In genomic region chr14:56797003-56797568, GRCh38 we compare ENCODE assay signal across 18 cellular contexts. TPM values are rescaled to one million over a fixed set of nuclear protein-coding genes. Genes with fewer than 3 reads are reported as not detected.
A peak's percentile ranks its signal among the peaks of the same experiment; 100 is the strongest.
DNase-seq lines count a peak whose midpoint lies in the region; ATAC-seq and TF ChIP-seq lines count a peak whose summit lies in the region.
"Had no signal": no experiment of that assay in that cellular context is flagged by ENCODE, and none has a peak within 500 bp of the region (broad histone marks: within the 10 kb centered on the region; RNA-seq: fewer than 3 reads in every experiment).

No MANE protein-coding gene starts in this region.

- no peak for ATAC-seq in naive thymus-derived CD4-positive, alpha-beta T cell
- ATAC-seq in thoracic aorta (ENCODE audit: insufficient number of reproducible peaks, low FRiP score, low read depth): no peak
- ATAC-seq: activated CD4-positive, alpha-beta T cell treated with anti-CD3 and anti-CD28 coated beads for 36 hours had no signal

- POLR2A ChIA-PET in MCF 10A (lab: Yijun Ruan, JAX): interaction anchor here (0.6 kb wide), 1 partner anchor 69 kb away, joined by 3 read pairs; no protein-coding TSS in a partner anchor
- POLR2A ChIA-PET in naive thymus-derived CD4-positive, alpha-beta T cell (lab: Charles Lee): no interaction called here

- DNase-seq in breast epithelium (ENCODE audit: low spot score in 2 of 2) (no peak), MCF 10A (ENCODE audit: unreplicated experiment) (no peak), ascending aorta (ENCODE audit: low spot score in 2 of 2) (no peak), thoracic aorta (ENCODE audit: low spot score) (no peak), NCI-H146 treated with DMSO at 0.1 percent for 48 hours (lab: John Stamatoyannopoulos, UW; ENCODE audit: unreplicated experiment) (no peak), HFFc6 (no peak)
- DNase-seq in naive thymus-derived CD4-positive, alpha-beta T cell: no peak
- no peak for DNase-seq in activated CD4-positive, CD25-positive, alpha-beta regulatory T cell treated with anti-CD3 and anti-CD28 coated beads, Interleukin-2, amount 50 U/mL, for 72 hours
- DNase-seq: activated CD4-positive, alpha-beta T cell treated with anti-CD3 and anti-CD28 coated beads for 36 hours; erythroblast; HCEC 1CT; head of caudate nucleus; left cardiac atrium; NCI-H1092 treated with DMSO at 0.1 percent for 48 hours; NCI-H2171 treated with DMSO at 0.1 percent for 48 hours; NK-92 treated with Interleukin-12 subunit alpha and Interleukin-12 subunit beta, amount 100 ng/mL, for 24 hours; Right ventricle myocardium superior had no signal

- H3K36me3 ChIP-seq in breast epithelium (no peaks in the 10 kb centered on the region), ascending aorta (no peaks in the 10 kb centered on the region), thoracic aorta (no peaks in the 10 kb centered on the region)
- no peaks in the 10 kb centered on the region for H3K36me3 ChIP-seq in naive thymus-derived CD4-positive, alpha-beta T cell (ENCODE audit: control insufficient read depth in 2 of 3, insufficient read depth in 3 of 3, low read length in 3 of 3)

- no peak for TF ChIP-seq CTCF in breast epithelium (IDR thresholded peaks at IDR 0.05)
- TF ChIP-seq CTCF in MCF 10A (IDR thresholded peaks at IDR 0.05; ENCODE audit: unreplicated experiment): no peak
- TF ChIP-seq CTCF in ascending aorta (IDR thresholded peaks at IDR 0.05): no peak
- TF ChIP-seq CTCF in thoracic aorta (IDR thresholded peaks at IDR 0.05): no peak
- no peak for TF ChIP-seq CTCF in HFFc6 (IDR thresholded peaks at IDR 0.05)

- H3K4me1 ChIP-seq in breast epithelium (no peaks in the 10 kb centered on the region), ascending aorta (peaks cover 0 to 4% of the 10 kb centered on the region in 2 donors), thoracic aorta (ENCODE audit: control insufficient read depth in 1 of 2, low read depth in 2 of 2) (peaks cover 0 to 27% of the 10 kb centered on the region in 2 donors)
- no peaks in the 10 kb centered on the region for H3K4me1 ChIP-seq in naive thymus-derived CD4-positive, alpha-beta T cell (ENCODE audit: control insufficient read depth in 2 of 2, insufficient read depth in 2 of 2, low read length in 2 of 2)

- H3K27me3 Mint-ChIP-seq in MCF 10A (ENCODE audit: insufficient read depth, unreplicated experiment) (peaks cover 42% of the 10 kb centered on the region), HFFc6 (ENCODE audit: insufficient read depth) (peaks cover 17% of the 10 kb centered on the region)
- H3K27me3 Mint-ChIP-seq in naive thymus-derived CD4-positive, alpha-beta T cell: peaks cover 72 to 83% (median 75%) of the 10 kb centered on the region in 5 donors

- no TSS peak for BruUV-seq in MCF 10A (replicated peaks; lab: Mats Ljungman, UMichigan)

- H3K27ac ChIP-seq in breast epithelium: no peak overlapping the region
- H3K27ac ChIP-seq in ascending aorta: no peak overlapping the region
- no peak overlapping the region for H3K27ac ChIP-seq in naive thymus-derived CD4-positive, alpha-beta T cell (ENCODE audit: low read depth, low read length)
- H3K27ac ChIP-seq in thoracic aorta: no peak overlapping the region

- H3K9me3 Mint-ChIP-seq in MCF 10A (ENCODE audit: unreplicated experiment) (no peaks in the 10 kb centered on the region), HFFc6 (peaks cover 8% of the 10 kb centered on the region)
- H3K9me3 Mint-ChIP-seq in naive thymus-derived CD4-positive, alpha-beta T cell: peaks cover 0 to 17% (median 1%) of the 10 kb centered on the region in 11 donors
- H3K9me3 Mint-ChIP-seq: T-helper 1 cell treated with Interleukin-12 subunit alpha and Interleukin-12 subunit beta and Interleukin-4 antibody, amounts not matched to agents 30 μg/mL and 1 μg/mL, for 36 hours had no signal

- CTCF ChIA-PET in MCF 10A (lab: Yijun Ruan, JAX): no interaction called here
- CTCF ChIA-PET in naive thymus-derived CD4-positive, alpha-beta T cell (lab: Charles Lee): no interaction called here

- no peak overlapping the region for H3K27ac Mint-ChIP-seq in MCF 10A (ENCODE audit: low read depth, unreplicated experiment)
- no peak overlapping the region for H3K27ac Mint-ChIP-seq in naive thymus-derived CD4-positive, alpha-beta T cell
- no peak overlapping the region for H3K27ac Mint-ChIP-seq in HFFc6
- H3K27ac Mint-ChIP-seq: activated CD4-positive, alpha-beta T cell treated with anti-CD3 and anti-CD28 coated beads for 36 hours; T-helper 1 cell treated with Interleukin-12 subunit alpha and Interleukin-12 subunit beta and Interleukin-4 antibody, amounts not matched to agents 30 μg/mL and 1 μg/mL, for 36 hours had no signal

- H3K9me3 ChIP-seq in breast epithelium (no peaks in the 10 kb centered on the region), ascending aorta (no peaks in the 10 kb centered on the region), thoracic aorta (no peaks in the 10 kb centered on the region)
- no peaks in the 10 kb centered on the region for H3K9me3 ChIP-seq in naive thymus-derived CD4-positive, alpha-beta T cell (ENCODE audit: control insufficient read depth in 2 of 3, low read length in 3 of 3)

- no peaks in the 10 kb centered on the region for H3K4me1 Mint-ChIP-seq in MCF 10A (ENCODE audit: insufficient read depth, unreplicated experiment)
- peaks cover 5 to 27% (median 11%) of the 10 kb centered on the region in 7 donors for H3K4me1 Mint-ChIP-seq in naive thymus-derived CD4-positive, alpha-beta T cell
- H3K4me1 Mint-ChIP-seq in HFFc6 (ENCODE audit: low read depth): no peaks in the 10 kb centered on the region

- H3K27me3 ChIP-seq in breast epithelium: peaks cover 6 to 95% of the 10 kb centered on the region in 2 donors
- H3K27me3 ChIP-seq in ascending aorta: peaks cover 22% of the 10 kb centered on the region
- peaks cover 0 to 6% of the 10 kb centered on the region in 2 donors for H3K27me3 ChIP-seq in naive thymus-derived CD4-positive, alpha-beta T cell (ENCODE audit: control insufficient read depth in 2 of 2, insufficient read depth in 2 of 2, low read length in 2 of 2)
- H3K27me3 ChIP-seq in thoracic aorta (replicated peaks; ENCODE audit: insufficient read depth): peaks cover 29% of the 10 kb centered on the region

- H3K4me3 Mint-ChIP-seq in MCF 10A (ENCODE audit: unreplicated experiment) (no peak overlapping the region), HFFc6 (no peak overlapping the region)
- H3K4me3 Mint-ChIP-seq in naive thymus-derived CD4-positive, alpha-beta T cell: peak overlapping the region in 9 of 10 donors; percentile 25 to 62 (median 53)
- H3K4me3 Mint-ChIP-seq: activated CD4-positive, alpha-beta T cell treated with anti-CD3 and anti-CD28 coated beads for 36 hours; T-helper 1 cell treated with Interleukin-12 subunit alpha and Interleukin-12 subunit beta and Interleukin-4 antibody, amounts not matched to agents 30 μg/mL and 1 μg/mL, for 36 hours had no signal

- H3K36me3 Mint-ChIP-seq in MCF 10A (ENCODE audit: insufficient read depth, unreplicated experiment) (no peaks in the 10 kb centered on the region), HFFc6 (ENCODE audit: low read depth) (no peaks in the 10 kb centered on the region)
- peaks cover 0 to 7% (median 0%) of the 10 kb centered on the region in 5 donors for H3K36me3 Mint-ChIP-seq in naive thymus-derived CD4-positive, alpha-beta T cell

- H3K4me3 ChIP-seq in breast epithelium (peak overlapping the region in 2 of 3 donors; percentile 30 to 57), ascending aorta (peak overlapping the region; percentile 51 to 52), thoracic aorta (peak overlapping the region; percentile 59)
- H3K4me3 ChIP-seq in naive thymus-derived CD4-positive, alpha-beta T cell (ENCODE audit: low read length): no peak overlapping the region

- intact Hi-C loops in breast epithelium (cut with DNase I; ENCODE audit: low total_unique reads) (no loop called here), MCF 10A (cut with micrococcal nuclease) (no loop called here), ascending aorta (cut with DNase I) (no loop called here)
- intact Hi-C loops in naive thymus-derived CD4-positive, alpha-beta T cell (cut with micrococcal nuclease): no loop called here

- TF ChIP-seq POLR2A in breast epithelium (IDR thresholded peaks at IDR 0.05): no peak

RNA-seq across cellular contexts. Expression of gene OTX2, which starts 13.2 kb away (rescaled TPM):
- total RNA-seq in breast epithelium (not detected), MCF 10A (2022) (not detected in 2 replicates), ascending aorta (not detected), thoracic aorta (not detected)
- not detected for total RNA-seq in naive thymus-derived CD4-positive, alpha-beta T cell
- not detected for polyA plus RNA-seq in naive thymus-derived CD4-positive, alpha-beta T cell
- not detected for total RNA-seq in HFFc6 (2021; fragmentation: NEBNext Ultra II Directional; extraction: Animal tissue kit (Norgen Biotek cat#: 25700))
- total RNA-seq: activated CD4-positive, alpha-beta T cell treated with anti-CD3 and anti-CD28 coated beads for 36 hours; left cardiac atrium; Right ventricle myocardium superior had no signal

Comparison
In these comparisons a context has a peak if more than half of its experiments do, and no peak if none do; other contexts are left out.
1. H3K4me3 Mint-ChIP-seq: peak in naive thymus-derived CD4-positive, alpha-beta T cell (9 of 10); none in MCF 10A (single experiment) and HFFc6 (single experiment).